ENCODE assay signal across 8 cellular contexts in the genomic region with DNA sequence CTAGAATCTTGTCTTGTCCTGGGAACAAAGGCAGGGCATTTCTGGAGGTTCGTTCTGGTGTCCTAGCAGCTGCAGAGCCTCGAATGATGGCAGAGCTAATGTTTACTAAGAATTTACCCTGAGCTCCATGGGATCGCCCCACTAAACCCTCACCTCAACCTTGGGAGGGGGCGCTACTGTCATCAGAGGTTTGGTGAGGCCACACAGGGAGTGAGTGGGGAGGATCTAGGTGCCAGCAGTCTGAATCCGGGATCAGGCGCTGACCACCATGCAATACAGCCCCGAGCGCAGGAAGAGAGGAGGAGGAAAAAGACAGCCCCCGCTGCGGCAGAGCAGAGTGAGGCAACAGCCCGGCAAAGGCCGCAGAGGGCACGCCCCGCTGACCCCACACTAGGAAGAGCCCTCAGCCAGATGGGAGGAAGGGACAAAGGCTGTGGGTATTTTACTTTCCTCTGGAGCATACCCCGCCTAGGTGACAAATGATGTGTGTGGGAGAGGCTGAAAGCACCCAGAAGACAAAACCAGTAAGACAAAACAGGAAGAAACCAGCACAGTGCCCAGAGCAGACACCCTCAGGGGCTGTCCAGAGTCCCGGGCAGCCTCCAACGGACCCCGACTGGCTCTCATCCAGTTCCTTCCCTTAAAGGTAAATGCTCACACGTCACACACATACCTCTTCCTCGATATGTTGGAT.
A peak's percentile ranks its signal among the peaks of the same experiment; 100 is the strongest.
DNase-seq lines count a peak whose midpoint lies in the region; ATAC-seq and TF ChIP-seq lines count a peak whose summit lies in the region.

No MANE protein-coding gene starts in this region.

- H2AFZ ChIP-seq in GM23338 = no peak overlapping the region

- no peaks in the 10 kb centered on the region for H3K36me3 Mint-ChIP-seq in naive thymus-derived CD8-positive, alpha-beta T cell
- no peaks in the 10 kb centered on the region; the same call in 2 of the 3 replicates for H3K36me3 Mint-ChIP-seq in GM23338 (ENCODE audit: low read depth)

- POLR2A ChIA-PET in naive thymus-derived CD8-positive, alpha-beta T cell (lab: Charles Lee) = interaction anchor here (1.0 kb wide), 1 partner anchor 22 kb away, joined by 3 read pairs; no protein-coding TSS in a partner anchor

- H3K27me3 ChIP-seq in GM23338 (ENCODE audit: insufficient read depth) = no peaks in the 10 kb centered on the region

- H3K4me1 ChIP-seq in GM23338 (ENCODE audit: insufficient read depth) = no peaks in the 10 kb centered on the region

- ATAC-seq in GM19397 (IDR thresholded peaks at IDR 0.05; ENCODE audit: unreplicated experiment) (peak; percentile 30), HG03378 (IDR thresholded peaks at IDR 0.05; ENCODE audit: unreplicated experiment) (peak; percentile 61), GM23338 (no peak)
- peak; percentile 4 to 23 for ATAC-seq in naive thymus-derived CD8-positive, alpha-beta T cell

- H3K27ac ChIP-seq in GM23338 (ENCODE audit: low read depth) = no peak overlapping the region

- DNase-seq in amniotic epithelial cell (ENCODE audit: low read depth) (peak; percentile 22), NCI-H187 treated with DMSO at 0.1 percent for 48 hours (lab: John Stamatoyannopoulos, UW) (no peak), GM23338 (ENCODE audit: low spot score) (no peak), NCI-H146 (lab: John Stamatoyannopoulos, UW) (no peak)
- DNase-seq in naive thymus-derived CD8-positive, alpha-beta T cell = no peak
- DNase-seq in effector CD8-positive, alpha-beta T cell (lab: John Stamatoyannopoulos, UW) = no peak

- peak overlapping the region in 8 of 10 donors; percentile 32 to 83 (median 62) for H3K4me3 Mint-ChIP-seq in naive thymus-derived CD8-positive, alpha-beta T cell
- H3K4me3 Mint-ChIP-seq in GM23338 = no peak overlapping the region

- peak overlapping the region; percentile 63 to 99 (median 93) for H3K27ac Mint-ChIP-seq in naive thymus-derived CD8-positive, alpha-beta T cell
- no peak overlapping the region for H3K27ac Mint-ChIP-seq in GM23338

- no peaks in the 10 kb centered on the region for H3K9me2 ChIP-seq in GM23338 (ENCODE audit: insufficient read depth)

- peaks cover 28 to 98% (median 64%) of the 10 kb centered on the region in 4 donors for H3K4me1 Mint-ChIP-seq in naive thymus-derived CD8-positive, alpha-beta T cell
- H3K4me1 Mint-ChIP-seq in GM23338 = peaks cover 11% of the 10 kb centered on the region

- TF ChIP-seq CTCF in GM23338 (conservative IDR thresholded peaks at IDR 0.05; ENCODE audit: low read depth in 2 of 2) = peak in 1 of 2 experiments; percentile 22; a peak in 1 of 4 replicates

- no peaks in the 10 kb centered on the region for H3K9me3 Mint-ChIP-seq in naive thymus-derived CD8-positive, alpha-beta T cell
- no peaks in the 10 kb centered on the region for H3K9me3 Mint-ChIP-seq in GM23338

- no peak overlapping the region for H3K4me2 ChIP-seq in GM23338

- no peaks in the 10 kb centered on the region for H3F3A ChIP-seq in GM23338 (replicated peaks; ENCODE audit: low read depth)

- H3K79me2 ChIP-seq in GM23338 (replicated peaks; ENCODE audit: insufficient read depth) = no peaks in the 10 kb centered on the region

- no peaks in the 10 kb centered on the region for H4K20me1 ChIP-seq in GM23338 (replicated peaks; ENCODE audit: insufficient read depth)

- H3K27me3 Mint-ChIP-seq in naive thymus-derived CD8-positive, alpha-beta T cell = no peaks in the 10 kb centered on the region
- H3K27me3 Mint-ChIP-seq in GM23338 (ENCODE audit: insufficient read depth, low read depth, poor library complexity) = peaks cover 3% of the 10 kb centered on the region

- H3K36me3 ChIP-seq in GM23338 (ENCODE audit: insufficient read depth) = no peaks in the 10 kb centered on the region

- H3K4me3 ChIP-seq in GM23338 = no peak overlapping the region

TF ChIP-seq in GM23338, 12 proteins besides CTCF, POLR2A, EP300 and RAD21:
- TF ChIP-seq, protein P1, sequence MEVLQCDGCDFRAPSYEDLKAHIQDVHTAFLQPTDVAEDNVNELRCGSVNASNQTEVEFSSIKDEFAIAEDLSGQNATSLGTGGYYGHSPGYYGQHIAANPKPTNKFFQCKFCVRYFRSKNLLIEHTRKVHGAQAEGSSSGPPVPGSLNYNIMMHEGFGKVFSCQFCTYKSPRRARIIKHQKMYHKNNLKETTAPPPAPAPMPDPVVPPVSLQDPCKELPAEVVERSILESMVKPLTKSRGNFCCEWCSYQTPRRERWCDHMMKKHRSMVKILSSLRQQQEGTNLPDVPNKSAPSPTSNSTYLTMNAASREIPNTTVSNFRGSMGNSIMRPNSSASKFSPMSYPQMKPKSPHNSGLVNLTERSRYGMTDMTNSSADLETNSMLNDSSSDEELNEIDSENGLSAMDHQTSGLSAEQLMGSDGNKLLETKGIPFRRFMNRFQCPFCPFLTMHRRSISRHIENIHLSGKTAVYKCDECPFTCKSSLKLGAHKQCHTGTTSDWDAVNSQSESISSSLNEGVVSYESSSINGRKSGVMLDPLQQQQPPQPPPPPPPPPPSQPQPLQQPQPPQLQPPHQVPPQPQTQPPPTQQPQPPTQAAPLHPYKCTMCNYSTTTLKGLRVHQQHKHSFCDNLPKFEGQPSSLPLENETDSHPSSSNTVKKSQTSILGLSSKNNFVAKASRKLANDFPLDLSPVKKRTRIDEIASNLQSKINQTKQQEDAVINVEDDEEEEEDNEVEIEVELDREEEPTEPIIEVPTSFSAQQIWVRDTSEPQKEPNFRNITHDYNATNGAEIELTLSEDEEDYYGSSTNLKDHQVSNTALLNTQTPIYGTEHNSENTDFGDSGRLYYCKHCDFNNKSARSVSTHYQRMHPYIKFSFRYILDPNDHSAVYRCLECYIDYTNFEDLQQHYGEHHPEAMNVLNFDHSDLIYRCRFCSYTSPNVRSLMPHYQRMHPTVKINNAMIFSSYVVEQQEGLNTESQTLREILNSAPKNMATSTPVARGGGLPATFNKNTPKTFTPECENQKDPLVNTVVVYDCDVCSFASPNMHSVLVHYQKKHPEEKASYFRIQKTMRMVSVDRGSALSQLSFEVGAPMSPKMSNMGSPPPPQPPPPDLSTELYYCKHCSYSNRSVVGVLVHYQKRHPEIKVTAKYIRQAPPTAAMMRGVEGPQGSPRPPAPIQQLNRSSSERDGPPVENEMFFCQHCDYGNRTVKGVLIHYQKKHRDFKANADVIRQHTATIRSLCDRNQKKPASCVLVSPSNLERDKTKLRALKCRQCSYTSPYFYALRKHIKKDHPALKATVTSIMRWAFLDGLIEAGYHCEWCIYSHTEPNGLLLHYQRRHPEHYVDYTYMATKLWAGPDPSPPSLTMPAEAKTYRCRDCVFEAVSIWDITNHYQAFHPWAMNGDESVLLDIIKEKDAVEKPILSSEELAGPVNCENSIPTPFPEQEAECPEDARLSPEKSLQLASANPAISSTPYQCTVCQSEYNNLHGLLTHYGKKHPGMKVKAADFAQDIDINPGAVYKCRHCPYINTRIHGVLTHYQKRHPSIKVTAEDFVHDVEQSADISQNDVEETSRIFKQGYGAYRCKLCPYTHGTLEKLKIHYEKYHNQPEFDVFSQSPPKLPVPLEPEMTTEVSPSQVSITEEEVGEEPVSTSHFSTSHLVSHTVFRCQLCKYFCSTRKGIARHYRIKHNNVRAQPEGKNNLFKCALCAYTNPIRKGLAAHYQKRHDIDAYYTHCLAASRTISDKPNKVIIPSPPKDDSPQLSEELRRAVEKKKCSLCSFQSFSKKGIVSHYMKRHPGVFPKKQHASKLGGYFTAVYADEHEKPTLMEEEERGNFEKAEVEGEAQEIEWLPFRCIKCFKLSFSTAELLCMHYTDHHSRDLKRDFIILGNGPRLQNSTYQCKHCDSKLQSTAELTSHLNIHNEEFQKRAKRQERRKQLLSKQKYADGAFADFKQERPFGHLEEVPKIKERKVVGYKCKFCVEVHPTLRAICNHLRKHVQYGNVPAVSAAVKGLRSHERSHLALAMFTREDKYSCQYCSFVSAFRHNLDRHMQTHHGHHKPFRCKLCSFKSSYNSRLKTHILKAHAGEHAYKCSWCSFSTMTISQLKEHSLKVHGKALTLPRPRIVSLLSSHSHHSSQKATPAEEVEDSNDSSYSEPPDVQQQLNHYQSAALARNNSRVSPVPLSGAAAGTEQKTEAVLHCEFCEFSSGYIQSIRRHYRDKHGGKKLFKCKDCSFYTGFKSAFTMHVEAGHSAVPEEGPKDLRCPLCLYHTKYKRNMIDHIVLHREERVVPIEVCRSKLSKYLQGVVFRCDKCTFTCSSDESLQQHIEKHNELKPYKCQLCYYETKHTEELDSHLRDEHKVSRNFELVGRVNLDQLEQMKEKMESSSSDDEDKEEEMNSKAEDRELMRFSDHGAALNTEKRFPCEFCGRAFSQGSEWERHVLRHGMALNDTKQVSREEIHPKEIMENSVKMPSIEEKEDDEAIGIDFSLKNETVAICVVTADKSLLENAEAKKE (CRISPR knock-in tag; IDR thresholded peaks at IDR 0.05) = no peak
- TF ChIP-seq CREB1 (CRISPR knock-in tag; IDR thresholded peaks at IDR 0.05; ENCODE audit: low read depth) = no peak
- TF ChIP-seq POLR2AphosphoS5 (IDR thresholded peaks at IDR 0.05; ENCODE audit: low read depth) = no peak
- no peak for TF ChIP-seq JUNB (IDR thresholded peaks at IDR 0.05; ENCODE audit: unreplicated experiment)
- TF ChIP-seq, protein P2, sequence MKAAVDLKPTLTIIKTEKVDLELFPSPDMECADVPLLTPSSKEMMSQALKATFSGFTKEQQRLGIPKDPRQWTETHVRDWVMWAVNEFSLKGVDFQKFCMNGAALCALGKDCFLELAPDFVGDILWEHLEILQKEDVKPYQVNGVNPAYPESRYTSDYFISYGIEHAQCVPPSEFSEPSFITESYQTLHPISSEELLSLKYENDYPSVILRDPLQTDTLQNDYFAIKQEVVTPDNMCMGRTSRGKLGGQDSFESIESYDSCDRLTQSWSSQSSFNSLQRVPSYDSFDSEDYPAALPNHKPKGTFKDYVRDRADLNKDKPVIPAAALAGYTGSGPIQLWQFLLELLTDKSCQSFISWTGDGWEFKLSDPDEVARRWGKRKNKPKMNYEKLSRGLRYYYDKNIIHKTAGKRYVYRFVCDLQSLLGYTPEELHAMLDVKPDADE (IDR thresholded peaks at IDR 0.05) = no peak
- TF ChIP-seq EZH2 (IDR thresholded peaks at IDR 0.05; ENCODE audit: low read depth, unreplicated experiment) = no peak
- TF ChIP-seq NANOG (IDR thresholded peaks at IDR 0.05; ENCODE audit: borderline replicate concordance) = no peak
